In the genomic region with DNA sequence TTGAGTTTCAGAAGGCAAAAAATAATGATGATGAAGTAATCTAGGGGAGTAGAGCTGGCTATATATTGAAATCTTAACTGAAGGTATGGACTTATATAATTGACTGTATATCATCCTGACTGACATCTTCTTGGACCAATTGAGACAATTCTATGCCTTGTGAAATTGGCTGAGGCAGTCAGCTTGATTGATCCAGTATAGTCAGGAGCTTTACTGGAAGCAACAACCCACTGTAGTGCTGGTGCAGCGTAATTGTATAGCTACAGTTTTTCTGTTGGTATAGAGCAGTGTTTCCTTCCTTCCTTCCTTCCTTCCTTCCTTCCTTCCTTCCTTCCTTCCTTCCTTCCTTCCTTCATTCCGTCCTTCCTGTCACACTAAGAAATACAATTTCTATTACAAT, we compare ENCODE assay signal across 25 cellular contexts.
"Had no signal": no experiment of that assay in that cellular context is flagged by ENCODE, and none has a peak within 500 bp of the region (broad histone marks: within the 10 kb centered on the region; RNA-seq: fewer than 3 reads in every experiment).

No MANE protein-coding gene starts in this region.

- H3K9ac ChIP-seq: neural progenitor cell, parathyroid adenoma had no signal

- H3K27ac ChIP-seq: neural progenitor cell, ovary, parathyroid adenoma, psoas muscle, skin epidermis, spleen, stomach, thoracic aorta, thyroid gland, tibial nerve, upper lobe of left lung, vagina had no signal

- H3K27me3 ChIP-seq: neural progenitor cell, ovary, spleen, stomach, thyroid gland, tibial nerve, upper lobe of left lung, vagina had no signal

- H3K36me3 ChIP-seq: neural progenitor cell, ovary, spleen, stomach, thoracic aorta, thyroid gland, tibial nerve, upper lobe of left lung, vagina had no signal

- H3K4me1 ChIP-seq: psoas muscle, spleen, thyroid gland, tibial nerve, upper lobe of left lung, vagina had no signal

- H3K9me3 ChIP-seq: ovary, psoas muscle, stomach, thoracic aorta, thyroid gland, tibial nerve, upper lobe of left lung, vagina had no signal

- DNase-seq: natural killer cell; occipital lobe; ovary; posterior cingulate gyrus; psoas muscle; right cardiac atrium; spleen; stimulated activated CD4-positive, alpha-beta T cell treated with anti-CD3 and anti-CD28 coated beads, Interleukin-12 subunit alpha, Interleukin-12 subunit beta, amount 100 ng/mL, for 4 hours; stimulated activated CD4-positive, alpha-beta T cell treated with anti-CD3 and anti-CD28 coated beads, Interleukin-2, amount 100 ng/mL, for 24 hours; stimulated activated CD4-positive, alpha-beta T cell treated with anti-CD3 and anti-CD28 coated beads, Interleukin-2, amount 100 ng/mL, for 48 hours; stimulated activated CD4-positive, alpha-beta T cell treated with anti-CD3 and anti-CD28 coated beads, Interleukin-4, amount 100 ng/mL, for 24 hours; stimulated activated naive B cell treated with anti-CD40 and anti-IgM and Interleukin-4, amounts not matched to agents 10 μg/mL and 1 μg/mL and 100 μg/mL, for 72 hours; stimulated activated naive CD4-positive, alpha-beta T cell treated with Interleukin-2 at 50 U/mL for 16 hours; stomach; thyroid gland; trophoblast cell; upper lobe of left lung had no signal

- H3K4me3 ChIP-seq: neural progenitor cell, ovary, psoas muscle, skin epidermis, smooth muscle cell, spleen, stomach, thoracic aorta, thyroid gland, tibial nerve, upper lobe of left lung, vagina had no signal

- FAIRE-seq: urothelium cell line had no signal
